Comparison of ENCODE assay signal across 26 cellular contexts in genomic region chr6:38789256-38789655, GRCh38.
"Had no signal": no experiment of that assay in that cellular context is flagged by ENCODE, and none has a peak within 500 bp of the region (broad histone marks: within the 10 kb centered on the region; RNA-seq: fewer than 3 reads in every experiment).

No MANE protein-coding gene starts in this region.

- H3K27me3 ChIP-seq: ascending aorta, breast epithelium, cardiac muscle cell, colonic mucosa had no signal

- FAIRE-seq: endometrium, frontal cortex had no signal

- H3K9me3 ChIP-seq: ascending aorta, breast epithelium, colonic mucosa had no signal

- H3K27ac ChIP-seq: ascending aorta, breast epithelium, cardiac muscle cell, colonic mucosa, WERI-Rb-1 had no signal

- H3K4me3 ChIP-seq: ascending aorta, breast epithelium, cardiac muscle cell, colonic mucosa had no signal

- H3K36me3 ChIP-seq: ascending aorta, breast epithelium, cardiac muscle cell, colonic mucosa, WERI-Rb-1 had no signal

- H3K4me1 ChIP-seq: ascending aorta, breast epithelium, colonic mucosa had no signal

- DNase-seq: activated B cell treated with CpG ODN at 0.5 μM for 24 hours; activated CD4-positive, alpha-beta memory T cell treated with anti-CD3 and anti-CD28 coated beads for 36 hours; activated CD4-positive, alpha-beta T cell treated with anti-CD3 and anti-CD28 coated beads for 48 hours; activated CD8-positive, alpha-beta memory T cell treated with anti-CD3 and anti-CD28 coated beads, Interleukin-2, amount 10 ng/mL, durations not matched to agents 7 days and 5 days; activated CD8-positive, alpha-beta memory T cell treated with anti-CD3 and anti-CD28 coated beads, Interleukin-2, amount 50 U/mL, for 4 hours; activated CD8-positive, alpha-beta T cell treated with anti-CD3 and anti-CD28 coated beads, Interleukin-2, amount 10 ng/mL, durations not matched to agents 7 days and 5 days; activated effector memory CD4-positive, alpha-beta T cell treated with anti-CD3 and anti-CD28 coated beads, Interleukin-2, amount 50 U/mL, for 16 hours; activated naive CD4-positive, alpha-beta T cell treated with anti-CD3 and anti-CD28 coated beads, Interleukin-2, amount 10 ng/mL, durations not matched to agents 7 days and 5 days; activated naive CD8-positive, alpha-beta T cell treated with anti-CD3 and anti-CD28 coated beads, Interleukin-2, amount 10 ng/mL, durations not matched to agents 7 days and 5 days; activated T-cell treated with anti-CD3 and anti-CD28 coated beads, Interleukin-2, amount 50 U/mL, for 1 hour; activated T-cell treated with anti-CD3 and anti-CD28 coated beads, Interleukin-2, amount 50 U/mL, for 48 hours; central memory CD4-positive, alpha-beta T cell; cerebellar nuclear complex; colonic mucosa; effector CD8-positive, alpha-beta T cell; foreskin fibroblast; head of caudate nucleus; hippocampal formation; T-helper 17 cell; T1000; WERI-Rb-1 had no signal
